Comparison of ENCODE assay signal across 8 cellular contexts in the genomic region with DNA sequence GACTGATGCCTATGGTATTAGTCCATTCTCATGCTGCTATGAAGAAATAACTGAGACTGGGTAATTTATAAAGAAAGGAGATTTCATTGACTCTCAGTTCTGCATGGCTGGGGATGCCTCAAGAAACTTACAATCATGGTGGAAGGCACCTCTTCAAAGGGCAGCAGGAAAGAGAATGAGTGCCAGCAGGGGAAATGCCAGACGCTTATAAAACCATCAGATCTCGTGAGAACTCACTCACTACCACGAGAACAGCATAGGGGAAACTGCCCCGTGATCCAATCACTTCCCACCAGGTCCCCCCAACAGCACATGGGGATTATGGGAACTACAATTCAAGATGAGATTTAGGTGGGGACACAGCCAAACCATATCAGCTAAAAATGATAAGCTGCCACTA. TPM values are rescaled to one million over a fixed set of nuclear protein-coding genes. Genes with fewer than 3 reads are reported as not detected.
"Had no signal": no experiment of that assay in that cellular context is flagged by ENCODE, and none has a peak within 500 bp of the region (broad histone marks: within the 10 kb centered on the region; RNA-seq: fewer than 3 reads in every experiment).

No MANE protein-coding gene starts in this region.

RNA-seq across cellular contexts. Expression of gene PLEKHG7, which starts 48.5 kb away (rescaled TPM):
- total RNA-seq: LHCN-M2, MCF 10A, NCI-H460, PC-9, Right ventricle myocardium inferior, RPMI7951, SJCRH30, SK-MEL-5 had no signal
